ENCODE assay signal across 22 cellular contexts in the genomic region with DNA sequence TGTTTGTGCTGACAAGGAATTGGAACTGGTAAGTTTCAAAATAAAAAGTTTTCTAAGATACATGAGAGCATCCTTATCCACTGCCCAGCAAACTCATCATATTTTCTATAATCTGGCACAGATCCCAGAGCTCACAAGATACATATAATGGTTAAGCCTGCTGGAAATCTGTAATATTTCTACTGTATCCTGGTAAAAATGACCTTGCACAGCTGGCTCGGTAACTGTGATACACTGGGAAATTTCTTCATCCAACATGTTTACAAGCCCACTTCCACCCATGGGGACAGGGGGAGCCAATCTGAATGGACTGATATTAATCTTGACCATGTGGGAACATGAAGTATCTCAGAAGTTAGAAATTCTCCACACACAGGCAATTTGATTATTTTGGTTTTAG.
DNase-seq lines count a peak whose midpoint lies in the region; TF ChIP-seq lines count a peak whose summit lies in the region.
"Had no signal": no experiment of that assay in that cellular context is flagged by ENCODE, and none has a peak within 500 bp of the region (broad histone marks: within the 10 kb centered on the region; RNA-seq: fewer than 3 reads in every experiment).

No MANE protein-coding gene starts in this region.

- no peaks in the 10 kb centered on the region for H3K4me1 Mint-ChIP-seq in activated T-cell treated with anti-CD3 and anti-CD28 coated beads, Interleukin-2, amount 50 U/mL, for 24 hours (ENCODE audit: low read depth)
- H3K4me1 Mint-ChIP-seq: endodermal cell had no signal

- H3K36me3 Mint-ChIP-seq in activated T-cell treated with anti-CD3 and anti-CD28 coated beads, Interleukin-2, amount 50 U/mL, for 24 hours (ENCODE audit: low read depth), result no peaks in the 10 kb centered on the region

- no peaks in the 10 kb centered on the region for H3K27me3 Mint-ChIP-seq in activated T-cell treated with anti-CD3 and anti-CD28 coated beads, Interleukin-2, amount 50 U/mL, for 24 hours

- H3K4me3 Mint-ChIP-seq in activated T-cell treated with anti-CD3 and anti-CD28 coated beads, Interleukin-2, amount 50 U/mL, for 24 hours, result no peak overlapping the region
- H3K4me3 Mint-ChIP-seq: endodermal cell had no signal

- no peak overlapping the region for H3K27ac Mint-ChIP-seq in activated T-cell treated with anti-CD3 and anti-CD28 coated beads, Interleukin-2, amount 50 U/mL, for 24 hours
- H3K27ac Mint-ChIP-seq: endodermal cell had no signal

- DNase-seq in LHCN-M2 (ENCODE audit: low read depth), result peak; percentile 45
- peak; percentile 76 for DNase-seq in amniotic epithelial cell (ENCODE audit: low read depth)
- peak; percentile 46 for DNase-seq in fibroblast of pulmonary artery (ENCODE audit: low read depth)
- peak; percentile 38 for DNase-seq in retina
- DNase-seq in activated T-cell treated with anti-CD3 and anti-CD28 coated beads, Interleukin-2, amount 50 U/mL, for 24 hours, result no peak
- no peak for DNase-seq in mesenteric fat pad (ENCODE audit: low spot score)
- DNase-seq in HT-29 (ENCODE audit: low spot score), result no peak
- DNase-seq: activated naive CD4-positive, alpha-beta T cell treated with anti-CD3 and anti-CD28 coated beads, Interleukin-2, amount 50 U/mL, for 16 hours; amygdala; caudate nucleus; endodermal cell; esophagus squamous epithelium; NCI-H146; NCI-H510A treated with DMSO at 0.1 percent for 48 hours; SHP77 treated with DMSO at 0.1 percent for 48 hours; spleen; stimulated activated CD4-positive, alpha-beta T cell treated with anti-CD3 and anti-CD28 coated beads, Interleukin-2, amount 100 ng/mL, for 48 hours; SW 1271; T1000; trophoblast cell had no signal

- TF ChIP-seq CTCF in fibroblast of pulmonary artery (IDR thresholded peaks at IDR 0.05; ENCODE audit: low read length, missing control alignments), result no peak

- H3K4me3 ChIP-seq in fibroblast of pulmonary artery (replicated peaks; ENCODE audit: low read depth, low read length), result no peak overlapping the region
- H3K4me3 ChIP-seq: BLaER1, esophagus squamous epithelium, psoas muscle, spleen had no signal

- no peaks in the 10 kb centered on the region for H3K9me3 Mint-ChIP-seq in activated T-cell treated with anti-CD3 and anti-CD28 coated beads, Interleukin-2, amount 50 U/mL, for 24 hours

Comparison
In these comparisons a context has a peak if more than half of its experiments do, and no peak if none do; other contexts are left out.
1. DNase-seq: peak in LHCN-M2 (single experiment), amniotic epithelial cell (single experiment), fibroblast of pulmonary artery (single experiment) and retina (single experiment); none in activated T-cell treated with anti-CD3 and anti-CD28 coated beads, Interleukin-2, amount 50 U/mL, for 24 hours (single experiment), mesenteric fat pad (single experiment) and HT-29 (single experiment).